Comparison of ENCODE assay signal across 1 cellular context in genomic region chr2:165952085-165952484, GRCh38.
TF ChIP-seq lines count a peak whose summit lies in the region.

No MANE protein-coding gene starts in this region.

TF ChIP-seq in HepG2, 621 proteins besides CTCF, POLR2A, EP300 and RAD21:
- TF ChIP-seq SAP130 (CRISPR knock-in tag; IDR thresholded peaks at IDR 0.05; ENCODE audit: low read depth), result peak; percentile 2; the same call in 1 of the 2 replicates
- no peak for TF ChIP-seq XBP1 (CRISPR knock-in tag; IDR thresholded peaks at IDR 0.05)
- TF ChIP-seq, protein P1, sequence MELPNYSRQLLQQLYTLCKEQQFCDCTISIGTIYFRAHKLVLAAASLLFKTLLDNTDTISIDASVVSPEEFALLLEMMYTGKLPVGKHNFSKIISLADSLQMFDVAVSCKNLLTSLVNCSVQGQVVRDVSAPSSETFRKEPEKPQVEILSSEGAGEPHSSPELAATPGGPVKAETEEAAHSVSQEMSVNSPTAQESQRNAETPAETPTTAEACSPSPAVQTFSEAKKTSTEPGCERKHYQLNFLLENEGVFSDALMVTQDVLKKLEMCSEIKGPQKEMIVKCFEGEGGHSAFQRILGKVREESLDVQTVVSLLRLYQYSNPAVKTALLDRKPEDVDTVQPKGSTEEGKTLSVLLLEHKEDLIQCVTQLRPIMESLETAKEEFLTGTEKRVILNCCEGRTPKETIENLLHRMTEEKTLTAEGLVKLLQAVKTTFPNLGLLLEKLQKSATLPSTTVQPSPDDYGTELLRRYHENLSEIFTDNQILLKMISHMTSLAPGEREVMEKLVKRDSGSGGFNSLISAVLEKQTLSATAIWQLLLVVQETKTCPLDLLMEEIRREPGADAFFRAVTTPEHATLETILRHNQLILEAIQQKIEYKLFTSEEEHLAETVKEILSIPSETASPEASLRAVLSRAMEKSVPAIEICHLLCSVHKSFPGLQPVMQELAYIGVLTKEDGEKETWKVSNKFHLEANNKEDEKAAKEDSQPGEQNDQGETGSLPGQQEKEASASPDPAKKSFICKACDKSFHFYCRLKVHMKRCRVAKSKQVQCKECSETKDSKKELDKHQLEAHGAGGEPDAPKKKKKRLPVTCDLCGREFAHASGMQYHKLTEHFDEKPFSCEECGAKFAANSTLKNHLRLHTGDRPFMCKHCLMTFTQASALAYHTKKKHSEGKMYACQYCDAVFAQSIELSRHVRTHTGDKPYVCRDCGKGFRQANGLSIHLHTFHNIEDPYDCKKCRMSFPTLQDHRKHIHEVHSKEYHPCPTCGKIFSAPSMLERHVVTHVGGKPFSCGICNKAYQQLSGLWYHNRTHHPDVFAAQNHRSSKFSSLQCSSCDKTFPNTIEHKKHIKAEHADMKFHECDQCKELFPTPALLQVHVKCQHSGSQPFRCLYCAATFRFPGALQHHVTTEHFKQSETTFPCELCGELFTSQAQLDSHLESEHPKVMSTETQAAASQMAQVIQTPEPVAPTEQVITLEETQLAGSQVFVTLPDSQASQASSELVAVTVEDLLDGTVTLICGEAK (IDR thresholded peaks at IDR 0.05), result peak; percentile 76
- TF ChIP-seq, protein P1 (CRISPR knock-in tag; IDR thresholded peaks at IDR 0.05), result peak; percentile 96
